In genomic region chr10:132898391-132899053, GRCh38 we compare ENCODE assay signal across 18 cellular contexts. TPM values are rescaled to one million over a fixed set of nuclear protein-coding genes. Genes with fewer than 3 reads are reported as not detected.
DNase-seq lines count a peak whose midpoint lies in the region; ATAC-seq, FAIRE-seq and TF ChIP-seq lines count a peak whose summit lies in the region.
"Had no signal": no experiment of that assay in that cellular context is flagged by ENCODE, and none has a peak within 500 bp of the region (broad histone marks: within the 10 kb centered on the region; RNA-seq: fewer than 3 reads in every experiment).

No MANE protein-coding gene starts in this region.

- H3K27ac Mint-ChIP-seq in glutamatergic neuron (ENCODE audit: unreplicated experiment) = no peak overlapping the region
- no peak overlapping the region for H3K27ac Mint-ChIP-seq in naive thymus-derived CD4-positive, alpha-beta T cell
- H3K27ac Mint-ChIP-seq: CD8-positive, alpha-beta memory T cell; GM23338 had no signal

- H3K9me3 ChIP-seq in right lobe of liver (no peaks in the 10 kb centered on the region), HepG2 (ENCODE audit: low read length) (no peaks in the 10 kb centered on the region), upper lobe of right lung (no peaks in the 10 kb centered on the region)
- no peaks in the 10 kb centered on the region for H3K9me3 ChIP-seq in naive thymus-derived CD4-positive, alpha-beta T cell (ENCODE audit: control insufficient read depth in 2 of 3, low read length in 3 of 3)

- no peaks in the 10 kb centered on the region for H3K4me1 Mint-ChIP-seq in glutamatergic neuron (ENCODE audit: low read depth, unreplicated experiment)
- peaks cover 0 to 2% (median 0%) of the 10 kb centered on the region in 7 donors for H3K4me1 Mint-ChIP-seq in naive thymus-derived CD4-positive, alpha-beta T cell

- H2AFZ ChIP-seq in HepG2 (ENCODE audit: low read length) = no peak overlapping the region
- H2AFZ ChIP-seq: GM23338 had no signal

- H3K4me1 ChIP-seq in right lobe of liver = no peaks in the 10 kb centered on the region
- H3K4me1 ChIP-seq in HepG2 (ENCODE audit: insufficient read depth, low read length) = no peaks in the 10 kb centered on the region
- H3K4me1 ChIP-seq in naive thymus-derived CD4-positive, alpha-beta T cell (ENCODE audit: control insufficient read depth in 2 of 2, insufficient read depth in 2 of 2, low read length in 2 of 2) = no peaks in the 10 kb centered on the region
- no peaks in the 10 kb centered on the region for H3K4me1 ChIP-seq in upper lobe of right lung

- H3K4me3 ChIP-seq in right lobe of liver (no peak overlapping the region), HepG2 (replicated peaks in 1 of 3; ENCODE audit: insufficient read depth in 1 of 3, low read depth in 2 of 3, low read length in 3 of 3) (no peak overlapping the region), upper lobe of right lung (no peak overlapping the region)
- H3K4me3 ChIP-seq in naive thymus-derived CD4-positive, alpha-beta T cell (ENCODE audit: low read length) = no peak overlapping the region
- H3K4me3 ChIP-seq: GM23338, K562 had no signal

- H3K9ac ChIP-seq in HepG2 (ENCODE audit: insufficient read depth, low read depth, low read length) = no peak overlapping the region

- intact Hi-C loops in right lobe of liver (cut with DNase I) (no loop called here), HepG2 (cut with micrococcal nuclease; ENCODE audit: unreplicated experiment) (loop anchor here (10.0 kb wide), 1 partner anchor 244 kb away; no protein-coding TSS in a partner anchor), upper lobe of right lung (cut with DNase I) (no loop called here)
- intact Hi-C loops in naive thymus-derived CD4-positive, alpha-beta T cell (cut with micrococcal nuclease) = no loop called here

- H3K27me3 ChIP-seq in right lobe of liver = no peaks in the 10 kb centered on the region
- H3K27me3 ChIP-seq in HepG2 (ENCODE audit: control insufficient read depth in 1 of 2, insufficient read depth in 2 of 2, low read length in 2 of 2) = peaks cover 4 to 55% of the 10 kb centered on the region in 2 experiments
- no peaks in the 10 kb centered on the region for H3K27me3 ChIP-seq in naive thymus-derived CD4-positive, alpha-beta T cell (ENCODE audit: control insufficient read depth in 2 of 2, insufficient read depth in 2 of 2, low read length in 2 of 2)
- H3K27me3 ChIP-seq in upper lobe of right lung = peaks cover 7% of the 10 kb centered on the region

- H3K36me3 ChIP-seq in right lobe of liver (no peaks in the 10 kb centered on the region), HepG2 (replicated peaks in 1 of 2; ENCODE audit: control insufficient read depth in 1 of 2, insufficient read depth in 2 of 2, low read length in 2 of 2) (no peaks in the 10 kb centered on the region), upper lobe of right lung (no peaks in the 10 kb centered on the region)
- H3K36me3 ChIP-seq in naive thymus-derived CD4-positive, alpha-beta T cell (ENCODE audit: control insufficient read depth in 2 of 3, insufficient read depth in 3 of 3, low read length in 3 of 3) = no peaks in the 10 kb centered on the region

- H3K9me3 Mint-ChIP-seq in glutamatergic neuron (ENCODE audit: unreplicated experiment) = peaks cover 10% of the 10 kb centered on the region
- peaks cover 0 to 8% (median 0%) of the 10 kb centered on the region in 11 donors for H3K9me3 Mint-ChIP-seq in naive thymus-derived CD4-positive, alpha-beta T cell

- H3K4me3 Mint-ChIP-seq in glutamatergic neuron (ENCODE audit: unreplicated experiment) = no peak overlapping the region
- no peak overlapping the region for H3K4me3 Mint-ChIP-seq in naive thymus-derived CD4-positive, alpha-beta T cell
- H3K4me3 Mint-ChIP-seq: CD8-positive, alpha-beta memory T cell; GM23338 had no signal

- TF ChIP-seq CTCF in right lobe of liver (IDR thresholded peaks at IDR 0.05) = no peak
- no peak for TF ChIP-seq CTCF in HepG2 (CRISPR knock-in tag; IDR thresholded peaks at IDR 0.05)
- TF ChIP-seq CTCF in glutamatergic neuron (IDR thresholded peaks at IDR 0.05; ENCODE audit: partially characterized antibody, unreplicated experiment) = no peak
- no peak for TF ChIP-seq CTCF in upper lobe of right lung (IDR thresholded peaks at IDR 0.05)

- no peak overlapping the region for H3K4me2 ChIP-seq in HepG2 (ENCODE audit: low read depth, low read length)
- H3K4me2 ChIP-seq: GM23338 had no signal

- in situ Hi-C loops in HepG2 (cut with HindIII; ENCODE audit: extremely low pct_ligation_motif_present, low pct_unique_long_range_greater_than_20kb) = loop anchor here (10.0 kb wide), 1 partner anchor 244 kb away; no protein-coding TSS in a partner anchor

- CTCF ChIA-PET in HepG2 (lab: Yijun Ruan, JAX; ENCODE audit: low intra/inter-chr PET ratio, low total read pairs) = no interaction called here
- CTCF ChIA-PET in naive thymus-derived CD4-positive, alpha-beta T cell (lab: Charles Lee) = no interaction called here

- peaks cover 21% of the 10 kb centered on the region for H3K36me3 Mint-ChIP-seq in glutamatergic neuron (ENCODE audit: unreplicated experiment)
- no peaks in the 10 kb centered on the region for H3K36me3 Mint-ChIP-seq in naive thymus-derived CD4-positive, alpha-beta T cell
- H3K36me3 Mint-ChIP-seq: CD8-positive, alpha-beta memory T cell had no signal

- no peak for TF ChIP-seq POLR2A in right lobe of liver (IDR thresholded peaks at IDR 0.05)
- no peak for TF ChIP-seq POLR2A in HepG2 (IDR thresholded peaks at IDR 0.05; ENCODE audit: insufficient read depth in 1 of 2, low read depth in 2 of 2, low read length in 2 of 2)

- peak in 1 of 4 donors; percentile 34 for ATAC-seq in right lobe of liver
- ATAC-seq in HepG2 = no peak; the same call in 2 of the 3 replicates
- peak; percentile 20 for ATAC-seq in naive thymus-derived CD4-positive, alpha-beta T cell
- peak; percentile 7 for ATAC-seq in upper lobe of right lung
- no peak for ATAC-seq in GM21390 (IDR thresholded peaks at IDR 0.05; ENCODE audit: unreplicated experiment)
- ATAC-seq: GM23338, K562, PC-3 had no signal

- no peak for TF ChIP-seq RAD21 in HepG2 (CRISPR knock-in tag; IDR thresholded peaks at IDR 0.05)

- H3K27ac ChIP-seq in right lobe of liver (no peak overlapping the region), HepG2 (ENCODE audit: extremely low read length, insufficient read depth, low read length) (no peak overlapping the region), upper lobe of right lung (no peak overlapping the region)
- H3K27ac ChIP-seq in naive thymus-derived CD4-positive, alpha-beta T cell (ENCODE audit: low read depth, low read length) = no peak overlapping the region

- WGBS in right lobe of liver (ENCODE audit: insufficient coverage, low coverage, low lambda C conversion rate, missing lambda C conversion rate) = 44% methylated on average over 2 of the region's 12 CpGs
- 17% methylated on average over 1 of the region's 12 CpGs for WGBS in HepG2 (ENCODE audit: low lambda C conversion rate)

- no peak for FAIRE-seq in HepG2 (lab: Jason Lieb, UNC)
- FAIRE-seq: GM12892, GM19239, HTR-8/SVneo, K562 had no signal

- POLR2A ChIA-PET in HepG2 (lab: Yijun Ruan, JAX) = no interaction called here
- POLR2A ChIA-PET in naive thymus-derived CD4-positive, alpha-beta T cell (lab: Charles Lee) = no interaction called here

- no peak for TF ChIP-seq EP300 in HepG2 (IDR thresholded peaks at IDR 0.05; ENCODE audit: low read depth in 2 of 2, low read length in 2 of 2)
- TF ChIP-seq EP300 in HepG2 (CRISPR knock-in tag; IDR thresholded peaks at IDR 0.05; ENCODE audit: borderline replicate concordance) = no peak

- DNase-seq in right lobe of liver = peak in 2 of 3 donors; percentile 10 to 34
- no peak for DNase-seq in HepG2 (ENCODE audit: low spot score)
- DNase-seq in glutamatergic neuron = peak; percentile 13
- DNase-seq in naive thymus-derived CD4-positive, alpha-beta T cell = no peak
- DNase-seq in upper lobe of right lung = peak; percentile 59
- no peak for DNase-seq in OCI-M2 (lab: John Stamatoyannopoulos, UW; ENCODE audit: unreplicated experiment)
- DNase-seq: DND-41, GDM1, NCI-H1048, NCI-H69, PC-3 had no signal

- H3K79me2 ChIP-seq in HepG2 (ENCODE audit: insufficient read depth, low read length) = no peaks in the 10 kb centered on the region

- no TSS peak for BruUV-seq in HepG2 (replicated peaks; lab: Mats Ljungman, UMichigan)

- H3K27me3 Mint-ChIP-seq in glutamatergic neuron (ENCODE audit: unreplicated experiment) = peaks cover 2% of the 10 kb centered on the region
- peaks cover 13 to 28% (median 18%) of the 10 kb centered on the region in 5 donors for H3K27me3 Mint-ChIP-seq in naive thymus-derived CD4-positive, alpha-beta T cell

- no peaks in the 10 kb centered on the region for H4K20me1 ChIP-seq in HepG2 (ENCODE audit: insufficient read depth, low read length)

TF ChIP-seq in HepG2, 621 proteins besides CTCF, POLR2A, EP300 and RAD21 (continues in another document):
- no peak for TF ChIP-seq ZNF615 (CRISPR knock-in tag; IDR thresholded peaks at IDR 0.05; ENCODE audit: borderline replicate concordance)

RNA-seq across cellular contexts. Expression of gene CFAP46, which starts 43.8 kb away (rescaled TPM):
- total RNA-seq in right lobe of liver (under 1 TPM; 0.16 to 0.67 (median 0.32) TPM), HepG2 (2016; rRNA removed; fragmentation: Illumina TruSeq; extraction: Trizol) (0.74 and 0.84 TPM in 2 replicates), glutamatergic neuron (ENCODE audit: unreplicated experiment) (5.2 TPM), upper lobe of right lung (0.52 TPM)
- not detected in 2 replicates for total RNA-seq in HepG2 (2016; cell fraction: cytosol; rRNA removed; fragmentation: Illumina TruSeq; extraction: Trizol; ENCODE audit: low read depth)
- total RNA-seq in HepG2 (2016; cell fraction: insoluble cytoplasmic fraction; rRNA removed; fragmentation: Illumina TruSeq; extraction: Trizol) = 0.87 and 1.1 TPM in 2 replicates
- 0.21 and 0.34 TPM in 2 replicates for total RNA-seq in HepG2 (2016; cell fraction: membrane; rRNA removed; fragmentation: Illumina TruSeq; extraction: Trizol)
- total RNA-seq in HepG2 (2016; cell fraction: nucleus; rRNA removed; fragmentation: Illumina TruSeq; extraction: Trizol) = 0.53 and 1.3 TPM in 2 replicates
- 0.10 and 0.24 TPM in 2 replicates for polyA plus RNA-seq in HepG2 (2011; rRNA removed)
- 0.13 and 0.19 TPM in 2 replicates for polyA plus RNA-seq in HepG2 (2011; cell fraction: cytosol; rRNA removed)
- polyA plus RNA-seq in HepG2 (2011; cell fraction: nucleus; rRNA removed) = 0.05 and 0.27 TPM in 2 replicates
- 0.12 and 0.16 TPM in 2 replicates for polyA plus RNA-seq in HepG2 (2012)
- polyA plus RNA-seq in HepG2 (2016; cell fraction: cytosol; fragmentation: Illumina TruSeq; extraction: Trizol; ENCODE audit: low read depth) = 0.18 and 0.26 TPM in 2 replicates
- 0.86 and 1.2 TPM in 2 replicates for polyA plus RNA-seq in HepG2 (2016; cell fraction: insoluble cytoplasmic fraction; fragmentation: Illumina TruSeq; extraction: Trizol; ENCODE audit: low read depth)
- polyA plus RNA-seq in HepG2 (2016; cell fraction: membrane; fragmentation: Illumina TruSeq; extraction: Trizol; ENCODE audit: low read depth) = 0.33 and 0.34 TPM in 2 replicates
- 0.60 and 0.65 TPM in 2 replicates for polyA plus RNA-seq in HepG2 (2016; cell fraction: nucleus; fragmentation: Illumina TruSeq; extraction: Trizol; ENCODE audit: insufficient read depth, low read depth)
- 0.06 TPM in 1 of 2 replicates, not detected in the other for polyA minus RNA-seq in HepG2 (2011; rRNA and poly(A)+ RNA removed; ENCODE audit: low replicate concordance)
- not detected in 2 replicates for polyA minus RNA-seq in HepG2 (2011; cell fraction: cytosol; rRNA and poly(A)+ RNA removed)
- polyA minus RNA-seq in HepG2 (2011; cell fraction: nucleus; rRNA and poly(A)+ RNA removed) = 0.26 TPM in 1 of 2 replicates, not detected in the other
- under 1 TPM in 1 of 5 experiments, not detected in 4; 0.05 TPM for total RNA-seq in naive thymus-derived CD4-positive, alpha-beta T cell
- not detected for polyA plus RNA-seq in naive thymus-derived CD4-positive, alpha-beta T cell
- total RNA-seq: K562 had no signal
- polyA plus RNA-seq: CD8-positive, alpha-beta memory T cell; K562 had no signal

Comparison
In these comparisons a context has a peak if more than half of its experiments do, and no peak if none do; other contexts are left out.
1. DNase-seq: peak in right lobe of liver (2 of 3), glutamatergic neuron (single experiment) and upper lobe of right lung (single experiment); none in HepG2 (single experiment), naive thymus-derived CD4-positive, alpha-beta T cell (0 of 9) and OCI-M2 (single experiment).
2. ATAC-seq: peak in naive thymus-derived CD4-positive, alpha-beta T cell (single experiment) and upper lobe of right lung (single experiment); none in HepG2 (single experiment) and GM21390 (single experiment).